Comparison of ENCODE assay signal across 5 cellular contexts in genomic region chr2:199144546-199144945, GRCh38.
"Had no signal": no experiment of that assay in that cellular context is flagged by ENCODE, and none has a peak within 500 bp of the region (broad histone marks: within the 10 kb centered on the region; RNA-seq: fewer than 3 reads in every experiment).

No MANE protein-coding gene starts in this region.

- DNase-seq: H9, HCEC 1CT, IMR-90 had no signal

- ATAC-seq: GM23338, K562 had no signal

- H3K4me3 ChIP-seq: GM23338, K562 had no signal
